Comparison of ENCODE assay signal across 18 cellular contexts in the genomic region with DNA sequence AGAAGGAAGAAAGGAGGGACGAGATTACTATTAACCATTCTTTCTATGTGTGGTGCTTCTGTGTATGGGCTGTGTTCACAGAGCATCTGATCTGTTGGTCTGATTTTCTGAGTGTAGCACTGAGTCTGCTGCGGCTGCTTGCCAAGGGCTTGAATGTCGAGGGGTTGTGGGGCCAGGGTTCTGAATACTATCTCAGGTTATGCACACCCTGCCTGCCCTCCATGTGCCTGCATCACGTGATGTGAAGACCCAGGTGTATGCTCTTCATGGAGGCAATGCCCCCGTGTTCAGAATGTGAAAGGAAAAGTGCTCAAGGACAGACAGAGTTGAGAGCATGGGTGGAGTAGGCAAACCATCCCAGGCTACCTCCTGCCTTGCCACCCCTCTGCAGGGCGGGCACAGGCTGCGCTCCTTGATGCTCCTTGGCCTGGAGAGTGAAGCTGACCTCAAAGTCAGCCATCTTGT.
DNase-seq lines count a peak whose midpoint lies in the region; ATAC-seq, FAIRE-seq and TF ChIP-seq lines count a peak whose summit lies in the region.
"Had no signal": no experiment of that assay in that cellular context is flagged by ENCODE, and none has a peak within 500 bp of the region (broad histone marks: within the 10 kb centered on the region; RNA-seq: fewer than 3 reads in every experiment).

No MANE protein-coding gene starts in this region.

- H3K4me3 ChIP-seq in A549 (no peak overlapping the region), duodenal mucosa (ENCODE audit: low read depth in 1 of 2, low read length in 2 of 2) (no peak overlapping the region), iPS-15b (ENCODE audit: low read depth, low read length) (no peak overlapping the region), smooth muscle cell (no peak overlapping the region), left lung (no peak overlapping the region)
- H3K4me3 ChIP-seq in CD8-positive, alpha-beta memory T cell (ENCODE audit: low read length), result no peak overlapping the region
- H3K4me3 ChIP-seq: GM23338, right lobe of liver had no signal

- no peak overlapping the region for H3K27ac Mint-ChIP-seq in CD8-positive, alpha-beta memory T cell
- H3K27ac Mint-ChIP-seq: activated CD4-positive, alpha-beta T cell treated with anti-CD3 and anti-CD28 coated beads, Interleukin-2, amount 10 ng/mL, durations not matched to agents 24 days and 14 days; GM23338 had no signal

- WGBS in A549 (ENCODE audit: missing lambda C conversion rate), result 61% methylated on average over 7 of the region's 7 CpGs
- 91% methylated on average over 7 of the region's 7 CpGs for WGBS in smooth muscle cell (ENCODE audit: low lambda C conversion rate)

- H3K9me3 ChIP-seq in A549, result no peaks in the 10 kb centered on the region
- no peaks in the 10 kb centered on the region for H3K9me3 ChIP-seq in duodenal mucosa (ENCODE audit: control insufficient read depth in 1 of 2, low read length in 2 of 2)
- no peaks in the 10 kb centered on the region for H3K9me3 ChIP-seq in iPS-15b (ENCODE audit: control insufficient read depth, insufficient read depth, low read length)
- H3K9me3 ChIP-seq in smooth muscle cell (replicated peaks; ENCODE audit: low read depth), result no peaks in the 10 kb centered on the region
- no peaks in the 10 kb centered on the region for H3K9me3 ChIP-seq in CD8-positive, alpha-beta memory T cell (ENCODE audit: low read length)
- H3K9me3 ChIP-seq in left lung, result no peaks in the 10 kb centered on the region
- H3K9me3 ChIP-seq: right lobe of liver had no signal

- intact Hi-C loops in left lung (cut with DNase I), result no loop called here

- H3K9me3 Mint-ChIP-seq in CD8-positive, alpha-beta memory T cell, result no peaks in the 10 kb centered on the region
- H3K9me3 Mint-ChIP-seq: activated CD4-positive, alpha-beta T cell treated with anti-CD3 and anti-CD28 coated beads, Interleukin-2, amount 10 ng/mL, durations not matched to agents 24 days and 14 days; GM23338; neural crest cell had no signal

- H3K27me3 Mint-ChIP-seq in CD8-positive, alpha-beta memory T cell, result no peaks in the 10 kb centered on the region
- H3K27me3 Mint-ChIP-seq: activated CD4-positive, alpha-beta T cell treated with anti-CD3 and anti-CD28 coated beads, Interleukin-2, amount 10 ng/mL, durations not matched to agents 24 days and 14 days had no signal

- H4K20me1 ChIP-seq in smooth muscle cell (ENCODE audit: low read depth), result peaks cover 100% of the 10 kb centered on the region

- H3K27ac ChIP-seq in A549 (peak overlapping the region; percentile 10 to 80; a peak in 3 of 6 replicates), duodenal mucosa (ENCODE audit: low read depth, low read length) (peak overlapping the region; percentile 11), smooth muscle cell (ENCODE audit: low read depth) (peak overlapping the region; percentile 78), left lung (no peak overlapping the region)
- H3K27ac ChIP-seq in CD8-positive, alpha-beta memory T cell (ENCODE audit: low read depth, low read length), result no peak overlapping the region

- peaks cover 0 to 2% (median 0%) of the 10 kb centered on the region in 3 donors for H3K4me1 Mint-ChIP-seq in CD8-positive, alpha-beta memory T cell
- H3K4me1 Mint-ChIP-seq: activated CD4-positive, alpha-beta T cell treated with anti-CD3 and anti-CD28 coated beads, Interleukin-2, amount 10 ng/mL, durations not matched to agents 24 days and 14 days had no signal

- no peak overlapping the region for H3K4me3 Mint-ChIP-seq in CD8-positive, alpha-beta memory T cell
- H3K4me3 Mint-ChIP-seq: activated CD4-positive, alpha-beta T cell treated with anti-CD3 and anti-CD28 coated beads, Interleukin-2, amount 10 ng/mL, durations not matched to agents 24 days and 14 days; GM23338; neural crest cell had no signal

- no peak overlapping the region for H2AFZ ChIP-seq in smooth muscle cell (ENCODE audit: low read depth)
- H2AFZ ChIP-seq: GM23338 had no signal

- DNase-seq in A549 (ENCODE audit: low read depth in 1 of 2, low spot score in 1 of 2) (no peak), smooth muscle cell (lab: John Stamatoyannopoulos, UW; ENCODE audit: unreplicated experiment) (no peak), left lung (no peak)
- DNase-seq in CD8-positive, alpha-beta memory T cell, result no peak
- DNase-seq in activated CD8-positive, alpha-beta memory T cell treated with anti-CD3 and anti-CD28 coated beads, Interleukin-2, amount 50 U/mL, for 48 hours, result no peak
- DNase-seq: activated CD4-positive, alpha-beta T cell treated with anti-CD3 and anti-CD28 coated beads, Interleukin-2, amount 10 ng/mL, durations not matched to agents 24 days and 14 days; activated naive CD4-positive, alpha-beta T cell; NCI-H1092; NCI-H2171 treated with DMSO at 0.1 percent for 48 hours; right lobe of liver; RPMI8226; stimulated activated CD4-positive, alpha-beta T cell treated with anti-CD3 and anti-CD28 coated beads, Interleukin-2, amount 100 ng/mL, for 48 hours had no signal

- H3K4me2 ChIP-seq in A549 (peak overlapping the region; percentile 93), smooth muscle cell (no peak overlapping the region)
- H3K4me2 ChIP-seq: GM23338 had no signal

- H3K4me1 ChIP-seq in A549, result peaks cover 100% of the 10 kb centered on the region
- peaks cover 26 to 49% of the 10 kb centered on the region in 2 donors for H3K4me1 ChIP-seq in duodenal mucosa (ENCODE audit: control insufficient read depth in 1 of 2, insufficient read depth in 2 of 2, low read length in 2 of 2)
- no peaks in the 10 kb centered on the region for H3K4me1 ChIP-seq in iPS-15b (ENCODE audit: control insufficient read depth, insufficient read depth, low read length)
- H3K4me1 ChIP-seq in smooth muscle cell (ENCODE audit: low read depth), result peaks cover 12% of the 10 kb centered on the region
- H3K4me1 ChIP-seq in CD8-positive, alpha-beta memory T cell (ENCODE audit: insufficient read depth, low read length), result no peaks in the 10 kb centered on the region
- peaks cover 0 to 30% of the 10 kb centered on the region in 2 donors for H3K4me1 ChIP-seq in left lung

- H3F3A ChIP-seq in smooth muscle cell (ENCODE audit: low read depth), result peaks cover 8% of the 10 kb centered on the region

- H3K36me3 Mint-ChIP-seq in CD8-positive, alpha-beta memory T cell, result peaks cover 2 to 11% (median 3%) of the 10 kb centered on the region in 3 donors

- ATAC-seq in A549 (peak in 1 of 2 experiments; percentile 21; a peak in 3 of 6 replicates), left lung (no peak), HG02642 (IDR thresholded peaks at IDR 0.05; ENCODE audit: poor library complexity, unreplicated experiment) (no peak)

- H3K9ac ChIP-seq in duodenal mucosa (ENCODE audit: low read depth in 1 of 2, low read length in 2 of 2) (peak overlapping the region in 1 of 2 donors; percentile 8), iPS-15b (ENCODE audit: low read depth, low read length) (peak overlapping the region; percentile 12), smooth muscle cell (ENCODE audit: low read depth) (no peak overlapping the region)

- TF ChIP-seq EP300 in A549 (IDR thresholded peaks at IDR 0.05), result no peak

- no peaks in the 10 kb centered on the region for H3K27me3 ChIP-seq in duodenal mucosa (ENCODE audit: control insufficient read depth in 1 of 2, insufficient read depth in 2 of 2, low read length in 2 of 2)
- no peaks in the 10 kb centered on the region for H3K27me3 ChIP-seq in iPS-15b (ENCODE audit: control insufficient read depth, insufficient read depth, low read length)
- no peaks in the 10 kb centered on the region for H3K27me3 ChIP-seq in smooth muscle cell (ENCODE audit: low read depth)
- no peaks in the 10 kb centered on the region for H3K27me3 ChIP-seq in CD8-positive, alpha-beta memory T cell (ENCODE audit: insufficient read depth, low read length, poor library complexity, severe bottlenecking)
- H3K27me3 ChIP-seq in left lung, result no peaks in the 10 kb centered on the region
- H3K27me3 ChIP-seq: right lobe of liver had no signal

- CTCF ChIA-PET in A549 (lab: Yijun Ruan, JAX), result interaction anchor here (0.8 to 2.1 kb wide), 7 partner anchors 9 to 382 kb away, joined by 3 to 6 read pairs (median 4); no protein-coding TSS in a partner anchor
- CTCF ChIA-PET in CD8-positive, alpha-beta memory T cell (lab: Charles Lee), result no interaction called here

- TF ChIP-seq CTCF in A549 (IDR thresholded peaks at IDR 0.05) (no peak), smooth muscle cell (IDR thresholded peaks at IDR 0.05; ENCODE audit: borderline replicate concordance, insufficient read depth, poor library complexity, severe bottlenecking) (no peak), left lung (IDR thresholded peaks at IDR 0.05) (no peak)

- POLR2A ChIA-PET in A549 (lab: Yijun Ruan, JAX), result no interaction called here
- POLR2A ChIA-PET in CD8-positive, alpha-beta memory T cell (lab: Charles Lee), result no interaction called here

- no peak for TF ChIP-seq RAD21 in A549 (conservative IDR thresholded peaks at IDR 0.05 in 1 of 2, IDR thresholded peaks at IDR 0.05 in 1 of 2)

- H3K36me3 ChIP-seq in duodenal mucosa (ENCODE audit: control insufficient read depth in 1 of 2, insufficient read depth in 2 of 2, low read length in 2 of 2) (peaks cover 4 to 38% of the 10 kb centered on the region in 2 donors), iPS-15b (ENCODE audit: control insufficient read depth, insufficient read depth, low read length) (no peaks in the 10 kb centered on the region), smooth muscle cell (ENCODE audit: low read depth) (no peaks in the 10 kb centered on the region), left lung (peaks cover 0 to 50% of the 10 kb centered on the region in 2 donors)
- H3K36me3 ChIP-seq in CD8-positive, alpha-beta memory T cell (ENCODE audit: insufficient read depth, low read length), result no peaks in the 10 kb centered on the region

- no peak for TF ChIP-seq POLR2A in A549 (IDR thresholded peaks at IDR 0.05; ENCODE audit: low read length)

- no peak for FAIRE-seq in A549 (lab: Jason Lieb, UNC)
- FAIRE-seq: islet of Langerhans had no signal

- peaks cover 100% of the 10 kb centered on the region for H3K79me2 ChIP-seq in smooth muscle cell (ENCODE audit: low read depth)

TF ChIP-seq in A549, 52 proteins besides CTCF, POLR2A, EP300 and RAD21 (continues in another document):
- TF ChIP-seq E2F6 (IDR thresholded peaks at IDR 0.05; ENCODE audit: borderline replicate concordance, low read depth) (no peak), TFCP2L1 (CRISPR knock-in tag; IDR thresholded peaks at IDR 0.05) (no peak), JUN (IDR thresholded peaks at IDR 0.05) (0 out of 5 replicates have a peak, but pooled peaks of 1 of the 2 experiments have one; percentile 11)

Comparison
In these comparisons a context has a peak if more than half of its experiments do, and no peak if none do; other contexts are left out.
1. H3K27ac ChIP-seq: peak in A549 (2 of 2), duodenal mucosa (single experiment) and smooth muscle cell (single experiment); none in CD8-positive, alpha-beta memory T cell (single experiment) and left lung (0 of 2).